18 cellular contexts compared by ENCODE assay signal in genomic region chr6:89379281-89379680, GRCh38. TPM values are rescaled to one million over a fixed set of nuclear protein-coding genes. Genes with fewer than 3 reads are reported as not detected.
DNase-seq lines count a peak whose midpoint lies in the region; ATAC-seq and TF ChIP-seq lines count a peak whose summit lies in the region.
"Had no signal": no experiment of that assay in that cellular context is flagged by ENCODE, and none has a peak within 500 bp of the region (broad histone marks: within the 10 kb centered on the region; RNA-seq: fewer than 3 reads in every experiment).

No MANE protein-coding gene starts in this region.

- H3K36me3 ChIP-seq in heart right ventricle (peaks cover 0 to 15% (median 0%) of the 10 kb centered on the region in 9 donors), prostate gland (no peaks in the 10 kb centered on the region)
- H3K36me3 ChIP-seq: uterus had no signal

- peaks cover 0 to 31% (median 9%) of the 10 kb centered on the region in 9 donors for H3K4me1 ChIP-seq in heart right ventricle
- H3K4me1 ChIP-seq in prostate gland (replicated peaks), result no peaks in the 10 kb centered on the region
- H3K4me1 ChIP-seq: uterus had no signal

- H3K4me3 ChIP-seq in heart right ventricle (no peak overlapping the region), prostate gland (no peak overlapping the region)
- H3K4me3 ChIP-seq: uterus had no signal

- DNase-seq in Right ventricle myocardium superior, result no peak
- no peak for DNase-seq in cardiac septum (ENCODE audit: low spot score)
- DNase-seq in SIG-M5 (lab: John Stamatoyannopoulos, UW), result peak; percentile 51
- no peak for DNase-seq in heart right ventricle
- DNase-seq in NCI-H2227 (lab: John Stamatoyannopoulos, UW; ENCODE audit: unreplicated experiment), result no peak
- DNase-seq in activated gamma-delta T cell (lab: John Stamatoyannopoulos, UW), result no peak
- no peak for DNase-seq in prostate gland (ENCODE audit: low spot score)
- no peak for DNase-seq in NCI-H187 treated with DMSO at 0.1 percent for 48 hours (lab: John Stamatoyannopoulos, UW)
- DNase-seq: activated CD4-positive, alpha-beta T cell treated with anti-CD3 and anti-CD28 coated beads for 48 hours; CD4-positive, alpha-beta memory T cell; EL; erythroblast; NCI-H1436; NCI-H524 treated with DMSO at 0.1 percent for 48 hours; SHP77; T1000; uterus had no signal

- TF ChIP-seq CTCF in heart right ventricle (IDR thresholded peaks at IDR 0.05), result no peak
- TF ChIP-seq CTCF in prostate gland (IDR thresholded peaks at IDR 0.05), result no peak

- H3K9me3 ChIP-seq in heart right ventricle, result no peaks in the 10 kb centered on the region
- no peaks in the 10 kb centered on the region for H3K9me3 ChIP-seq in prostate gland
- H3K9me3 ChIP-seq: uterus had no signal

- WGBS in heart right ventricle, 2 donors, result 35 to 36% methylated on average over 5 of the region's 5 CpGs
- WGBS in prostate gland, result 53% methylated on average over 5 of the region's 5 CpGs

- TF ChIP-seq POLR2A in prostate gland (IDR thresholded peaks at IDR 0.05), result no peak

- H3K27ac ChIP-seq in heart right ventricle, result peak overlapping the region in 5 of 10 donors; percentile 21 to 56 (median 40)
- H3K27ac ChIP-seq in prostate gland, result no peak overlapping the region
- H3K27ac ChIP-seq: KMS-11, uterus had no signal

- no peaks in the 10 kb centered on the region for H3K27me3 ChIP-seq in heart right ventricle
- H3K27me3 ChIP-seq in prostate gland (replicated peaks; ENCODE audit: insufficient read depth), result no peaks in the 10 kb centered on the region
- H3K27me3 ChIP-seq: uterus had no signal

- intact Hi-C loops in Right ventricle myocardium superior (cut with DNase I) (no loop called here), cardiac septum (cut with DNase I) (no loop called here), heart right ventricle (cut with DNase I) (loop anchor here in 2 of 10 donors (5.0 to 10.0 kb wide), 2 partner anchors 33 to 236 kb away; partner anchors contain the start of gene RRAGD (in 2 of the 2)), prostate gland (cut with DNase I) (no loop called here)

- ATAC-seq in Right ventricle myocardium superior (ENCODE audit: poor library complexity) (peak; percentile 77), heart right ventricle (peak in 6 of 8 donors; percentile 21 to 81 (median 50))

RNA-seq across cellular contexts. Expression of gene UBE2J1, which starts 26.8 kb away (rescaled TPM):
- total RNA-seq in Right ventricle myocardium superior, result 11.9 TPM
- total RNA-seq in cardiac septum, result 18.0 TPM
- total RNA-seq in heart right ventricle, result 10 to 100 TPM in 9 of 10 donors, 1 to 10 TPM in 1; 9.9 to 23.9 (median 14.1) TPM
- polyA plus RNA-seq in heart right ventricle, result 10 to 100 TPM; 13.7 to 15.0 TPM
- total RNA-seq in prostate gland, result 10 to 100 TPM; 31.7 to 98.4 TPM

RNA-seq across cellular contexts. Expression of gene RRAGD, which starts 32.8 kb away (rescaled TPM):
- 130 TPM for total RNA-seq in Right ventricle myocardium superior
- 90.5 TPM for total RNA-seq in cardiac septum
- total RNA-seq in heart right ventricle, result 100 to 1,000 TPM in 9 of 10 donors, 10 to 100 TPM in 1; 93.1 to 130 (median 120) TPM
- polyA plus RNA-seq in heart right ventricle, result 10 to 100 TPM; 18.1 to 24.8 TPM
- 10 to 100 TPM; 19.4 to 22.7 TPM for total RNA-seq in prostate gland

RNA-seq across cellular contexts. Expression of gene ANKRD6, which starts 53.7 kb away (rescaled TPM):
- 15.0 TPM for total RNA-seq in Right ventricle myocardium superior
- total RNA-seq in cardiac septum, result 6.5 TPM
- 10 to 100 TPM in 5 of 10 donors, 1 to 10 TPM in 5; 6.3 to 18.2 (median 10.4) TPM for total RNA-seq in heart right ventricle
- polyA plus RNA-seq in heart right ventricle, result 1 to 10 TPM; 2.0 to 7.5 TPM
- 10 to 100 TPM; 11.9 to 30.9 TPM for total RNA-seq in prostate gland
